In genomic region chr13:111210488-111210887, GRCh38 we compare ENCODE assay signal across 7 cellular contexts.
DNase-seq lines count a peak whose midpoint lies in the region; ATAC-seq, FAIRE-seq and TF ChIP-seq lines count a peak whose summit lies in the region.

No MANE protein-coding gene starts in this region.

- H3K27me3 ChIP-seq in testis = no peaks in the 10 kb centered on the region

- no peak for FAIRE-seq in HTR-8/SVneo (lab: Jason Lieb, UNC)

- ATAC-seq in HG02885 (IDR thresholded peaks at IDR 0.05; ENCODE audit: poor library complexity, unreplicated experiment) = no peak

- no peak overlapping the region for H3K4me3 ChIP-seq in testis

- no peak for TF ChIP-seq CTCF in testis (IDR thresholded peaks at IDR 0.05)

- intact Hi-C loops in testis (cut with DNase I; ENCODE audit: low total_unique reads) = loop anchor here (10.0 kb wide), 1 partner anchor 146 kb away; no protein-coding TSS in a partner anchor

- no peaks in the 10 kb centered on the region for H3K36me3 ChIP-seq in testis (ENCODE audit: low read depth, missing control alignments)

- WGBS in testis, 2 donors = 42 to 58% methylated on average over 9 of the region's 9 CpGs

- TF ChIP-seq POLR2A in testis (IDR thresholded peaks at IDR 0.05) = no peak

- H3K4me1 ChIP-seq in testis = peaks cover 14% of the 10 kb centered on the region

- H3K27ac ChIP-seq in testis = no peak overlapping the region

- H3K9me3 ChIP-seq in testis = no peaks in the 10 kb centered on the region

- DNase-seq in HTR-8/SVneo (ENCODE audit: insufficient read length, low spot score) (peak; percentile 75), brain pericyte (ENCODE audit: low read depth, low spot score) (peak; percentile 74), kidney glomerular epithelial cell (lab: John Stamatoyannopoulos, UW) (peak; percentile 76), testis (peak; percentile 42), SK-N-DZ (ENCODE audit: low spot score) (no peak), OCI-M1 (lab: John Stamatoyannopoulos, UW) (no peak)

Comparison
In these comparisons a context has a peak if more than half of its experiments do, and no peak if none do; other contexts are left out.
1. DNase-seq: peak in HTR-8/SVneo (single experiment), brain pericyte (single experiment), kidney glomerular epithelial cell (single experiment) and testis (single experiment); none in SK-N-DZ (single experiment) and OCI-M1 (single experiment).